ENCODE assay signal across 6 cellular contexts in genomic region chr18:30788411-30788991, GRCh38.
DNase-seq lines count a peak whose midpoint lies in the region; ATAC-seq and TF ChIP-seq lines count a peak whose summit lies in the region.
"Not testable (repeated sequence)": the region's sequence is repeated elsewhere in the genome, so short reads cannot be mapped to it uniquely, and the experiment has no call there.

No MANE protein-coding gene starts in this region.

- H3K4me2 ChIP-seq in MM.1S (ENCODE audit: low read depth, low read length): peak overlapping the region; percentile 26; the same call in 1 of the 2 replicates

- not testable (repeated sequence) for H3K9me3 ChIP-seq in MM.1S (replicated peaks; ENCODE audit: insufficient read depth, low read length)
- peaks cover 0 to 19% (median 3%) of the 10 kb centered on the region in 8 donors for H3K9me3 ChIP-seq in spleen

- intact Hi-C loops in Right ventricle myocardium inferior (cut with DNase I); Right ventricle myocardium superior (cut with DNase I); posterior vena cava (cut with DNase I); spleen (cut with DNase I; ENCODE audit: low total_unique reads): not testable (repeated sequence)

- H3K27ac ChIP-seq in MM.1S (ENCODE audit: low read length); spleen: not testable (repeated sequence)

- WGBS in spleen, 5 donors: 85 to 99% (median 94%) methylated on average over 15 to 22 of the region's 22 CpGs

- not testable (repeated sequence) for H2AFZ ChIP-seq in MM.1S (ENCODE audit: low read length)

- not testable (repeated sequence) for H3K27ac Mint-ChIP-seq in chondrocyte (ENCODE audit: unreplicated experiment)

- ATAC-seq in Right ventricle myocardium inferior; Right ventricle myocardium superior (ENCODE audit: poor library complexity): not testable (repeated sequence)

- not testable (repeated sequence) for DNase-seq in MM.1S
- peak; percentile 70 for DNase-seq in chondrocyte (ENCODE audit: low spot score)
- DNase-seq in Right ventricle myocardium inferior (ENCODE audit: missing footprints): peak; percentile 45
- DNase-seq in Right ventricle myocardium superior: peak; percentile 22
- DNase-seq in posterior vena cava (ENCODE audit: low spot score): peak; percentile 69
- DNase-seq in spleen: peak; percentile 67

- H3F3A ChIP-seq in MM.1S (ENCODE audit: insufficient read depth, low read length): not testable (repeated sequence)

- H3K4me1 ChIP-seq in MM.1S (ENCODE audit: low read length); spleen: not testable (repeated sequence)

- not testable (repeated sequence) for TF ChIP-seq CTCF in MM.1S (IDR thresholded peaks at IDR 0.05; ENCODE audit: low read length); chondrocyte (IDR thresholded peaks at IDR 0.05); spleen (IDR thresholded peaks at IDR 0.05 in 8 of 11, conservative IDR thresholded peaks at IDR 0.05 in 3 of 11)

- H3K4me3 Mint-ChIP-seq in chondrocyte (ENCODE audit: unreplicated experiment): not testable (repeated sequence)

- not testable (repeated sequence) for H3K36me3 Mint-ChIP-seq in chondrocyte (ENCODE audit: low read depth)

- H4K20me1 ChIP-seq in MM.1S (ENCODE audit: insufficient read depth, low read length): not testable (repeated sequence)

- not testable (repeated sequence) for H3K27me3 Mint-ChIP-seq in chondrocyte (ENCODE audit: low read depth)

- not testable (repeated sequence) for TF ChIP-seq POLR2A in spleen (IDR thresholded peaks at IDR 0.05)

- H3K79me2 ChIP-seq in MM.1S (ENCODE audit: low read length): not testable (repeated sequence)

- not testable (repeated sequence) for H3K36me3 ChIP-seq in MM.1S (replicated peaks; ENCODE audit: insufficient read depth, low read length); spleen

- H3K27me3 ChIP-seq in MM.1S (replicated peaks; ENCODE audit: insufficient read depth, low read length); spleen (replicated peaks in 1 of 7): not testable (repeated sequence)

- H3K9me2 ChIP-seq in MM.1S (replicated peaks; ENCODE audit: insufficient read depth, low read length): not testable (repeated sequence)

- H3K9ac ChIP-seq in MM.1S (ENCODE audit: low read length): not testable (repeated sequence)

- H3K4me1 Mint-ChIP-seq in chondrocyte (ENCODE audit: low read depth): not testable (repeated sequence)

- H3K4me3 ChIP-seq in MM.1S (ENCODE audit: low read length); spleen: not testable (repeated sequence)

- peaks cover 18% of the 10 kb centered on the region for H3K9me3 Mint-ChIP-seq in chondrocyte (ENCODE audit: low read depth)
